Comparison of ENCODE assay signal across 9 cellular contexts in the genomic region with DNA sequence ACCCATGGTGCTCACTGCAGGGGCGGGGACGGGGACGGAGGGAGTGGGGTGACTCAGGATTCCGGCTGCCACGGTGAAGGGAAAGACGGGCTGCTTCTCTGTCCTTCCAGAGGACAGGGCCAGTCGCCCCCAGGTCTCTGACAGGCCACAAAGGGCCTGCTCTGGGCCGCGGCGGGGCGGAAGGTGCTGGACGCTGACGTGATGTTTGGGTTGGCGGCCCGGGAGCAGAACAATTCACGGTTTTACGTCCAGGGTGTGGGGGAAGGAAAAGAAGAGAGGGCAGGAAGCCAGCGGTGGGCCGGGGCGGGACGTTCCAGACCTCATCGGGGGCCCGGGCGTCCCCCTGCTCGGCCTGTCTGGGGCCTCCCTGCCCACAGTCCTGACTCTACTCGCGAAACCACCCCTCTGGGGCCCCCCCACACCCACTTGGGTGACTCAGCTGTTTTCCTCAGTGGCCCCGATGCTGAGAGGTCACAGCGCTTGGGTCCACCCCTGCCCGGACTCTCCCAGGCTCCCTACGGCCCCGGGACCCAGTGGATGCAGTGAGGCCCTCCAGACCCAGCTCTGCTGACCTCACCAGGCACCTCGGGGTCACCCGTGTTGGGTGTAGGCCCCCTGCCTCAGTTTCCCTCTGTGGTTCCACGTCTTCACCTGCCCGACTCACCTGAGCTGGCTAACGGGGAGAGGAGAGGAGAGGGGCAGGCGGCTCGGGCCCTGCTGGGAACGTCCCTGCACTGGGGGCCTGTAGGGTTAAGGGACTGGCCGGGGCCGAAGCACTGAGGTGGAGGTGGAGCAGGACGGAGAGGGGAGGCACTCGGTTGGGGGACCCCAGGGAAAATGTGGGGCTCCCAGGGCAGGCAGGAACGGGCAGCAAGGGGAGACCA. TPM values are rescaled to one million over a fixed set of nuclear protein-coding genes. Genes with fewer than 3 reads are reported as not detected.
DNase-seq lines count a peak whose midpoint lies in the region; ATAC-seq and TF ChIP-seq lines count a peak whose summit lies in the region.
"Had no signal": no experiment of that assay in that cellular context is flagged by ENCODE, and none has a peak within 500 bp of the region (broad histone marks: within the 10 kb centered on the region; RNA-seq: fewer than 3 reads in every experiment).

No MANE protein-coding gene starts in this region.

- peak overlapping the region; percentile 65 for H3K27ac Mint-ChIP-seq in activated naive CD4-positive, alpha-beta T cell treated with anti-CD3 and anti-CD28 coated beads for 36 hours
- peak overlapping the region; percentile 98 for H3K27ac Mint-ChIP-seq in chondrocyte (ENCODE audit: unreplicated experiment)
- H3K27ac Mint-ChIP-seq in mesothelial cell of epicardium = peak overlapping the region; percentile 81

- peaks cover 21% of the 10 kb centered on the region for H3K4me1 Mint-ChIP-seq in activated naive CD4-positive, alpha-beta T cell treated with anti-CD3 and anti-CD28 coated beads for 36 hours (ENCODE audit: low read depth)
- H3K4me1 Mint-ChIP-seq in chondrocyte (ENCODE audit: low read depth) (peaks cover 56% of the 10 kb centered on the region), mesothelial cell of epicardium (peaks cover 25% of the 10 kb centered on the region)

- H3K9me3 Mint-ChIP-seq in activated naive CD4-positive, alpha-beta T cell treated with anti-CD3 and anti-CD28 coated beads for 36 hours = no peaks in the 10 kb centered on the region
- H3K9me3 Mint-ChIP-seq in chondrocyte (ENCODE audit: low read depth) (no peaks in the 10 kb centered on the region), mesothelial cell of epicardium (no peaks in the 10 kb centered on the region)

- peak overlapping the region; percentile 54 to 75 for H3K4me3 ChIP-seq in stomach smooth muscle (ENCODE audit: low read length in 2 of 2)

- CTCF ChIA-PET in activated naive CD4-positive, alpha-beta T cell treated with anti-CD3 and anti-CD28 coated beads for 36 hours (lab: Charles Lee) = interaction anchor here (1.2 to 1.3 kb wide), 2 partner anchors 20 to 28 kb away, joined by 4 to 6 read pairs; a partner anchor contains a TSS

- H3K4me1 ChIP-seq in stomach smooth muscle (ENCODE audit: control insufficient read depth, insufficient read depth, low read length) = peaks cover 82% of the 10 kb centered on the region

- peaks cover 8 to 10% of the 10 kb centered on the region in 2 donors for H3K36me3 ChIP-seq in stomach smooth muscle (ENCODE audit: control insufficient read depth in 2 of 2, insufficient read depth in 2 of 2, low read length in 2 of 2)

- H3K4me3 Mint-ChIP-seq in activated naive CD4-positive, alpha-beta T cell treated with anti-CD3 and anti-CD28 coated beads for 36 hours = peak overlapping the region; percentile 4
- H3K4me3 Mint-ChIP-seq in chondrocyte (ENCODE audit: unreplicated experiment) (peak overlapping the region; percentile 66), mesothelial cell of epicardium (no peak overlapping the region)

- intact Hi-C loops in activated naive CD4-positive, alpha-beta T cell treated with anti-CD3 and anti-CD28 coated beads for 36 hours (cut with micrococcal nuclease) = no loop called here

- H3K9me3 ChIP-seq in stomach smooth muscle (ENCODE audit: control insufficient read depth in 2 of 2, low read length in 2 of 2) = peaks cover 0 to 3% of the 10 kb centered on the region in 2 donors

- peak; percentile 58 for DNase-seq in activated naive CD4-positive, alpha-beta T cell treated with anti-CD3 and anti-CD28 coated beads for 36 hours
- no peak for DNase-seq in activated naive CD4-positive, alpha-beta T cell (lab: John Stamatoyannopoulos, UW)
- DNase-seq in chondrocyte (ENCODE audit: low spot score) (no peak), mesothelial cell of epicardium (ENCODE audit: low spot score in 2 of 2, unreplicated experiment in 2 of 2) (no peak), NCI-H2171 (lab: John Stamatoyannopoulos, UW) (no peak)

- peaks cover 3% of the 10 kb centered on the region for H3K36me3 Mint-ChIP-seq in activated naive CD4-positive, alpha-beta T cell treated with anti-CD3 and anti-CD28 coated beads for 36 hours (ENCODE audit: low read depth)
- H3K36me3 Mint-ChIP-seq in chondrocyte (ENCODE audit: low read depth) = peaks cover 2% of the 10 kb centered on the region
- H3K36me3 Mint-ChIP-seq in mesothelial cell of epicardium = no peaks in the 10 kb centered on the region

- no peaks in the 10 kb centered on the region for H3K27me3 Mint-ChIP-seq in activated naive CD4-positive, alpha-beta T cell treated with anti-CD3 and anti-CD28 coated beads for 36 hours (ENCODE audit: low read depth)
- no peaks in the 10 kb centered on the region for H3K27me3 Mint-ChIP-seq in chondrocyte (ENCODE audit: low read depth)
- no peaks in the 10 kb centered on the region for H3K27me3 Mint-ChIP-seq in mesothelial cell of epicardium (ENCODE audit: low read depth)

- ATAC-seq in HG02610 (IDR thresholded peaks at IDR 0.05; ENCODE audit: unreplicated experiment) (no peak), HG03025 (IDR thresholded peaks at IDR 0.05; ENCODE audit: low FRiP score, unreplicated experiment) (no peak)

- H3K27ac ChIP-seq in stomach smooth muscle (ENCODE audit: low read length) = peak overlapping the region; percentile 100
- H3K27ac ChIP-seq: VCaP had no signal

- no peaks in the 10 kb centered on the region for H3K27me3 ChIP-seq in stomach smooth muscle (ENCODE audit: control insufficient read depth in 1 of 2, insufficient read depth in 2 of 2, low read length in 2 of 2)

- no peak for TF ChIP-seq CTCF in chondrocyte (IDR thresholded peaks at IDR 0.05)
- TF ChIP-seq CTCF in mesothelial cell of epicardium (IDR thresholded peaks at IDR 0.05; ENCODE audit: unreplicated experiment) = no peak

- peak overlapping the region; percentile 96 to 99 for H3K9ac ChIP-seq in stomach smooth muscle (ENCODE audit: low read length in 2 of 2)

RNA-seq across cellular contexts. Expression of a gene that starts 29.2 kb away (rescaled TPM):
- 1 to 10 TPM; 7.3 to 7.5 TPM for total RNA-seq in activated naive CD4-positive, alpha-beta T cell treated with anti-CD3 and anti-CD28 coated beads for 36 hours
- total RNA-seq in chondrocyte (81.0 to 98.4 TPM (median 85.5 TPM) in 3 replicates), mesothelial cell of epicardium (43.9 to 47.1 TPM (median 45.7 TPM) in 3 replicates)

RNA-seq across cellular contexts. Expression of a gene that starts 37.1 kb away (rescaled TPM):
- 1 to 10 TPM in 1 of 2 experiments, under 1 TPM in 1; 0.93 to 1.6 TPM for total RNA-seq in activated naive CD4-positive, alpha-beta T cell treated with anti-CD3 and anti-CD28 coated beads for 36 hours
- not detected in 3 replicates for total RNA-seq in chondrocyte
- 20.0 to 21.7 TPM (median 20.1 TPM) in 3 replicates for total RNA-seq in mesothelial cell of epicardium

RNA-seq across cellular contexts. Expression of a gene that starts 44.4 kb away (rescaled TPM):
- total RNA-seq in activated naive CD4-positive, alpha-beta T cell treated with anti-CD3 and anti-CD28 coated beads for 36 hours = 10 to 100 TPM; 24.6 to 27.0 TPM
- total RNA-seq in chondrocyte = 18.6 to 22.0 TPM (median 19.5 TPM) in 3 replicates
- 36.6 to 39.2 TPM (median 37.3 TPM) in 3 replicates for total RNA-seq in mesothelial cell of epicardium
